11 cellular contexts compared by ENCODE assay signal in genomic region chr5:136042665-136043121, GRCh38. TPM values are rescaled to one million over a fixed set of nuclear protein-coding genes. Genes with fewer than 3 reads are reported as not detected.
A peak's percentile ranks its signal among the peaks of the same experiment; 100 is the strongest.
DNase-seq lines count a peak whose midpoint lies in the region; ATAC-seq, FAIRE-seq and TF ChIP-seq lines count a peak whose summit lies in the region.
"Had no signal": no experiment of that assay in that cellular context is flagged by ENCODE, and none has a peak within 500 bp of the region (broad histone marks: within the 10 kb centered on the region; RNA-seq: fewer than 3 reads in every experiment).

No MANE protein-coding gene starts in this region.

- TF ChIP-seq EP300 in HepG2 (IDR thresholded peaks at IDR 0.05; ENCODE audit: low read depth in 2 of 2, low read length in 2 of 2): no peak
- TF ChIP-seq EP300 in HepG2 (CRISPR knock-in tag; IDR thresholded peaks at IDR 0.05; ENCODE audit: borderline replicate concordance): no peak

- H3K4me1 ChIP-seq in HepG2 (ENCODE audit: insufficient read depth, low read length) (peaks cover 19% of the 10 kb centered on the region), right lobe of liver (no peaks in the 10 kb centered on the region), neuronal stem cell (ENCODE audit: control insufficient read depth in 2 of 2, insufficient read depth in 1 of 2, low read depth in 1 of 2, low read length in 2 of 2) (peaks cover 0 to 2% of the 10 kb centered on the region in 2 donors)
- H3K4me1 ChIP-seq: Caco-2 had no signal

- no peak overlapping the region for H3K27ac ChIP-seq in HepG2 (ENCODE audit: extremely low read length, insufficient read depth, low read length)
- no peak overlapping the region for H3K27ac ChIP-seq in right lobe of liver
- peak overlapping the region; percentile 27; the same call in 1 of the 2 replicates for H3K27ac ChIP-seq in RWPE1
- H3K27ac ChIP-seq in neuronal stem cell (replicated peaks; ENCODE audit: low read length): no peak overlapping the region
- H3K27ac ChIP-seq: KMS-11 had no signal

- no peaks in the 10 kb centered on the region for H3K79me1 ChIP-seq in neuronal stem cell (ENCODE audit: low read depth, low read length)

- H3K14ac ChIP-seq in neuronal stem cell (ENCODE audit: low read length): no peak overlapping the region

- POLR2A ChIA-PET in HepG2 (lab: Yijun Ruan, JAX): interaction anchor here (2.7 to 5.4 kb wide), 2 partner anchors 11 kb away, joined by 11 to 29 read pairs; no protein-coding TSS in a partner anchor
- POLR2A ChIA-PET in RWPE1 (lab: Yijun Ruan, JAX; ENCODE audit: low non-redundant PET): no interaction called here

- no peak overlapping the region for H2BK15ac ChIP-seq in neuronal stem cell (ENCODE audit: low read length)

- DNase-seq in HepG2 (ENCODE audit: low spot score): peak; percentile 29
- no peak for DNase-seq in right lobe of liver
- DNase-seq in RWPE1 (ENCODE audit: low spot score): no peak
- peak; percentile 68 for DNase-seq in foreskin melanocyte
- no peak for DNase-seq in neuronal stem cell (ENCODE audit: low spot score)
- no peak for DNase-seq in erythroblast (lab: John Stamatoyannopoulos, UW)
- DNase-seq in NCI-H1436 treated with DMSO at 0.1 percent for 48 hours (lab: John Stamatoyannopoulos, UW): no peak
- no peak for DNase-seq in activated CD4-positive, alpha-beta T cell treated with anti-CD3 and anti-CD28 coated beads for 48 hours
- DNase-seq: Caco-2, Right ventricle myocardium superior had no signal

- no peaks in the 10 kb centered on the region for H3K9me3 ChIP-seq in HepG2 (ENCODE audit: low read length)
- H3K9me3 ChIP-seq in right lobe of liver: no peaks in the 10 kb centered on the region
- H3K9me3 ChIP-seq in neuronal stem cell (replicated peaks in 1 of 2; ENCODE audit: control insufficient read depth in 2 of 2, insufficient read depth in 1 of 2, low read depth in 1 of 2, low read length in 2 of 2): peaks cover 0 to 2% of the 10 kb centered on the region in 2 donors
- H3K9me3 ChIP-seq: Caco-2 had no signal

- H4K20me1 ChIP-seq in HepG2 (ENCODE audit: insufficient read depth, low read length): no peaks in the 10 kb centered on the region

- TF ChIP-seq POLR2A in HepG2 (IDR thresholded peaks at IDR 0.05; ENCODE audit: insufficient read depth in 1 of 2, low read depth in 2 of 2, low read length in 2 of 2): no peak
- TF ChIP-seq POLR2A in right lobe of liver (IDR thresholded peaks at IDR 0.05): no peak
- TF ChIP-seq POLR2A in erythroblast (IDR thresholded peaks at IDR 0.05; ENCODE audit: low read length): no peak

- 82% methylated on average over 6 of the region's 6 CpGs for WGBS in HepG2 (ENCODE audit: low lambda C conversion rate)
- 63% methylated on average over 3 of the region's 6 CpGs for WGBS in right lobe of liver (ENCODE audit: insufficient coverage, low coverage, low lambda C conversion rate, missing lambda C conversion rate)
- WGBS in neuronal stem cell (ENCODE audit: extremely low coverage in 2 of 2, insufficient read length in 2 of 2, insufficient replicate concordance in 1 of 2), 2 donors: no CpG with 5 or more reads among the region's 6 CpGs

- no peak for FAIRE-seq in HepG2 (lab: Jason Lieb, UNC)

- no peak overlapping the region for H3K23ac ChIP-seq in neuronal stem cell (ENCODE audit: low read depth, low read length, poor library complexity)

- TF ChIP-seq RAD21 in HepG2 (CRISPR knock-in tag; IDR thresholded peaks at IDR 0.05): no peak

- H3K36me3 ChIP-seq in HepG2 (replicated peaks in 1 of 2; ENCODE audit: control insufficient read depth in 1 of 2, insufficient read depth in 2 of 2, low read length in 2 of 2) (peaks cover 40 to 68% of the 10 kb centered on the region in 2 experiments), right lobe of liver (no peaks in the 10 kb centered on the region), neuronal stem cell (replicated peaks in 1 of 2; ENCODE audit: control insufficient read depth in 2 of 2, insufficient read depth in 2 of 2, low read length in 2 of 2) (no peaks in the 10 kb centered on the region)

- CTCF ChIA-PET in HepG2 (lab: Yijun Ruan, JAX; ENCODE audit: low intra/inter-chr PET ratio, low total read pairs) (no interaction called here), RWPE1 (lab: Yijun Ruan, JAX) (interaction anchor here (0.6 to 1.2 kb wide), 3 partner anchors 10 to 36 kb away, joined by 3 to 5 read pairs (median 3); no protein-coding TSS in a partner anchor)

- no peak overlapping the region for H3K4ac ChIP-seq in neuronal stem cell (ENCODE audit: low read length)

- H3K4me3 ChIP-seq in HepG2 (replicated peaks in 1 of 3; ENCODE audit: insufficient read depth in 1 of 3, low read depth in 2 of 3, low read length in 3 of 3) (no peak overlapping the region), right lobe of liver (no peak overlapping the region), neuronal stem cell (ENCODE audit: low read length in 2 of 2) (no peak overlapping the region)

- H3K9ac ChIP-seq in HepG2 (ENCODE audit: insufficient read depth, low read depth, low read length) (no peak overlapping the region), neuronal stem cell (ENCODE audit: low read depth, low read length, poor library complexity) (no peak overlapping the region)
- H3K9ac ChIP-seq: KMS-11 had no signal

- BruUV-seq in HepG2 (replicated peaks; lab: Mats Ljungman, UMichigan): no TSS peak

- intact Hi-C loops in HepG2 (cut with micrococcal nuclease; ENCODE audit: unreplicated experiment): no loop called here
- intact Hi-C loops in right lobe of liver (cut with DNase I): no loop called here

- in situ Hi-C loops in HepG2 (cut with HindIII; ENCODE audit: extremely low pct_ligation_motif_present, low pct_unique_long_range_greater_than_20kb): no loop called here

- H3K4me2 ChIP-seq in HepG2 (ENCODE audit: low read depth, low read length) (no peak overlapping the region), neuronal stem cell (ENCODE audit: insufficient read depth, low read length, poor library complexity, severe bottlenecking) (no peak overlapping the region)
- H3K4me2 ChIP-seq: KMS-11 had no signal

- H4K91ac ChIP-seq in neuronal stem cell (ENCODE audit: low read depth, low read length, poor library complexity): no peak overlapping the region

- no peak overlapping the region for H2BK5ac ChIP-seq in neuronal stem cell (ENCODE audit: low read length)

- TF ChIP-seq CTCF in HepG2 (CRISPR knock-in tag; IDR thresholded peaks at IDR 0.05): no peak
- no peak for TF ChIP-seq CTCF in right lobe of liver (IDR thresholded peaks at IDR 0.05)
- TF ChIP-seq CTCF in RWPE1 (conservative IDR thresholded peaks at IDR 0.05; ENCODE audit: low read depth): no peak

- ATAC-seq in HepG2 (peak; percentile 43), right lobe of liver (no peak)

- H2BK12ac ChIP-seq in neuronal stem cell (ENCODE audit: low read length): no peak overlapping the region

- H3K18ac ChIP-seq in neuronal stem cell (ENCODE audit: low read length): no peak overlapping the region

- no peaks in the 10 kb centered on the region for H3K27me3 ChIP-seq in HepG2 (ENCODE audit: control insufficient read depth in 1 of 2, insufficient read depth in 2 of 2, low read length in 2 of 2)
- no peaks in the 10 kb centered on the region for H3K27me3 ChIP-seq in right lobe of liver
- H3K27me3 ChIP-seq in neuronal stem cell (ENCODE audit: control insufficient read depth in 3 of 3, insufficient read depth in 3 of 3, low read depth in 1 of 3, low read length in 3 of 3): peaks cover 0 to 15% (median 0%) of the 10 kb centered on the region in 3 experiments

- H4K8ac ChIP-seq in neuronal stem cell (ENCODE audit: low read depth, low read length): no peak overlapping the region

- H2AK5ac ChIP-seq in neuronal stem cell (ENCODE audit: low read depth, low read length): no peak overlapping the region

- H2AFZ ChIP-seq in HepG2 (ENCODE audit: low read length): no peak overlapping the region
- H2AFZ ChIP-seq in neuronal stem cell (ENCODE audit: low read length): no peak overlapping the region

- no peak overlapping the region for H2BK120ac ChIP-seq in neuronal stem cell (ENCODE audit: low read depth, low read length)

- no peaks in the 10 kb centered on the region for H3K79me2 ChIP-seq in HepG2 (ENCODE audit: insufficient read depth, low read length)

TF ChIP-seq in HepG2, 621 proteins besides CTCF, POLR2A, EP300 and RAD21 (continues in another document):
- TF ChIP-seq ZNF556 (CRISPR knock-in tag; IDR thresholded peaks at IDR 0.05; ENCODE audit: borderline replicate concordance): no peak
- TF ChIP-seq ZBTB21 (CRISPR knock-in tag; IDR thresholded peaks at IDR 0.05): peak; percentile 58; the same call in 1 of the 2 replicates

RNA-seq across cellular contexts. Expression of gene TGFBI, which starts 13.9 kb away (rescaled TPM):
- total RNA-seq in HepG2 (2016; rRNA removed; fragmentation: Illumina TruSeq; extraction: Trizol) (138 and 275 TPM in 2 replicates), right lobe of liver (100 to 1,000 TPM in 3 of 6 experiments, 10 to 100 TPM in 3; 30.7 to 143 (median 87.2) TPM)
- 50.3 and 55.8 TPM in 2 replicates for total RNA-seq in HepG2 (2016; cell fraction: cytosol; rRNA removed; fragmentation: Illumina TruSeq; extraction: Trizol; ENCODE audit: low read depth)
- 131 and 276 TPM in 2 replicates for total RNA-seq in HepG2 (2016; cell fraction: insoluble cytoplasmic fraction; rRNA removed; fragmentation: Illumina TruSeq; extraction: Trizol)
- total RNA-seq in HepG2 (2016; cell fraction: membrane; rRNA removed; fragmentation: Illumina TruSeq; extraction: Trizol): 113 and 131 TPM in 2 replicates
- 247 and 314 TPM in 2 replicates for total RNA-seq in HepG2 (2016; cell fraction: nucleus; rRNA removed; fragmentation: Illumina TruSeq; extraction: Trizol)
- polyA plus RNA-seq in HepG2 (2011; rRNA removed): 441 and 457 TPM in 2 replicates
- 304 and 337 TPM in 2 replicates for polyA plus RNA-seq in HepG2 (2011; cell fraction: cytosol; rRNA removed)
- polyA plus RNA-seq in HepG2 (2011; cell fraction: nucleus; rRNA removed): 658 and 897 TPM in 2 replicates
- 309 and 371 TPM in 2 replicates for polyA plus RNA-seq in HepG2 (2012)
- 43.1 and 46.7 TPM in 2 replicates for polyA plus RNA-seq in HepG2 (2016; cell fraction: cytosol; fragmentation: Illumina TruSeq; extraction: Trizol; ENCODE audit: low read depth)
- 120 and 134 TPM in 2 replicates for polyA plus RNA-seq in HepG2 (2016; cell fraction: insoluble cytoplasmic fraction; fragmentation: Illumina TruSeq; extraction: Trizol; ENCODE audit: low read depth)
- 83.1 and 98.3 TPM in 2 replicates for polyA plus RNA-seq in HepG2 (2016; cell fraction: membrane; fragmentation: Illumina TruSeq; extraction: Trizol; ENCODE audit: low read depth)
- 385 and 414 TPM in 2 replicates for polyA plus RNA-seq in HepG2 (2016; cell fraction: nucleus; fragmentation: Illumina TruSeq; extraction: Trizol; ENCODE audit: insufficient read depth, low read depth)
- polyA minus RNA-seq in HepG2 (2011; rRNA and poly(A)+ RNA removed; ENCODE audit: low replicate concordance): 25.5 and 364 TPM in 2 replicates
- 249 and 302 TPM in 2 replicates for polyA minus RNA-seq in HepG2 (2011; cell fraction: cytosol; rRNA and poly(A)+ RNA removed)
- 204 and 216 TPM in 2 replicates for polyA minus RNA-seq in HepG2 (2011; cell fraction: nucleus; rRNA and poly(A)+ RNA removed)
- polyA plus RNA-seq in neuronal stem cell (2013, experiment 1 of 2): 6.5 TPM
- polyA plus RNA-seq in neuronal stem cell (2013, experiment 2 of 2): 6.3 TPM

Comparison
In these comparisons a context has a peak if more than half of its experiments do, and no peak if none do; other contexts are left out.
1. DNase-seq: peak in HepG2 (single experiment) and foreskin melanocyte (single experiment); none in right lobe of liver (0 of 3), RWPE1 (single experiment), neuronal stem cell (single experiment), erythroblast (0 of 2), NCI-H1436 treated with DMSO at 0.1 percent for 48 hours (single experiment) and activated CD4-positive, alpha-beta T cell treated with anti-CD3 and anti-CD28 coated beads for 48 hours (single experiment).